ENCODE assay signal across 23 cellular contexts in the genomic region with DNA sequence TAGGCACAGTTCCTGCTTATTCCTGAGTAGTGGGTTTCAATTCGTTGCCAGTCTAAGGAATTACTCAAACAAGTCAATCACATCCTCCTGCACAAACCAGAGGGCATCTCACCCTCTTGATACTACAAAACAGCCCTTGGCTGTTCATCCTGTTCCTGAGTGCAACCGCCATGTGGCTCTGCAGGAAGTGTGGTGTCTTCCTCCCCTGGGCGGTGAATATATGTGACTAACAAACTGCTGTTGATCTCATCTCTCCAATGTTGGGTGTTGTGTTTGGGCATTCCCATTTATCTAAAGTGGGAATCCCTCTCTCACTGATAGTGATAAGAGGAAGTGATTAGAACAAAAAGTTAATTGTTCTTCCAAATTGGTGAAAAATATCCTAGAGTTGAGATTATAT.
"Had no signal": no experiment of that assay in that cellular context is flagged by ENCODE, and none has a peak within 500 bp of the region (broad histone marks: within the 10 kb centered on the region; RNA-seq: fewer than 3 reads in every experiment).

No MANE protein-coding gene starts in this region.

- H3K4me1 ChIP-seq: left lung, tibial artery had no signal

- H3K27ac ChIP-seq: left lung, tibial artery had no signal

- ATAC-seq: activated CD8-positive, alpha-beta T cell treated with anti-CD3 and anti-CD28 coated beads, Interleukin-2, amount 10 ng/mL, durations not matched to agents 7 days and 5 days; activated naive CD8-positive, alpha-beta T cell treated with anti-CD3 and anti-CD28 coated beads, Interleukin-2, amount 50 U/mL, for 24 hours; esophagus mucosa; left lung; mucosa of descending colon; sciatic nerve; stimulated activated effector memory CD8-positive, alpha-beta T cell treated with anti-CD3 and anti-CD28 coated beads, Interleukin-12 subunit alpha, Interleukin-12 subunit beta, amount 100 ng/mL, for 72 hours; stimulated activated naive CD8-positive, alpha-beta T cell treated with anti-CD3 and anti-CD28 coated beads, Interleukin-15, amount 100 ng/mL, for 72 hours; T-helper 17 cell had no signal

- H3K4me1 Mint-ChIP-seq: activated CD4-positive, alpha-beta T cell treated with anti-CD3 and anti-CD28 coated beads, Interleukin-2, amount 10 ng/mL, durations not matched to agents 24 days and 14 days; activated naive CD8-positive, alpha-beta T cell treated with anti-CD3 and anti-CD28 coated beads, Interleukin-2, amount 50 U/mL, for 24 hours; stimulated activated effector memory CD8-positive, alpha-beta T cell treated with anti-CD3 and anti-CD28 coated beads, Interleukin-12 subunit alpha, Interleukin-12 subunit beta, amount 100 ng/mL, for 72 hours; stimulated activated naive CD8-positive, alpha-beta T cell treated with anti-CD3 and anti-CD28 coated beads, Interleukin-15, amount 100 ng/mL, for 72 hours; T-helper 17 cell had no signal

- H3K4me3 ChIP-seq: left lung, mucosa of descending colon, tibial artery had no signal

- H3K9me3 Mint-ChIP-seq: activated CD4-positive, alpha-beta T cell treated with anti-CD3 and anti-CD28 coated beads, Interleukin-2, amount 10 ng/mL, durations not matched to agents 24 days and 14 days; activated naive CD8-positive, alpha-beta T cell treated with anti-CD3 and anti-CD28 coated beads, Interleukin-2, amount 50 U/mL, for 24 hours; activated T-helper 1 cell treated with anti-CD3 and anti-CD28 coated beads, Interleukin-12 subunit alpha, Interleukin-12 subunit beta, Interleukin-2, Interleukin-4 antibody, amounts not matched to agents 30 ng/mL and 10 ng/mL and 1 ng/mL, durations not matched to agents 14 hours and 24 hours and 36 hours; stimulated activated naive CD8-positive, alpha-beta T cell treated with anti-CD3 and anti-CD28 coated beads, Interleukin-15, amount 100 ng/mL, for 72 hours had no signal

- H3K4me3 Mint-ChIP-seq: activated CD4-positive, alpha-beta T cell treated with anti-CD3 and anti-CD28 coated beads, Interleukin-2, amount 10 ng/mL, durations not matched to agents 24 days and 14 days; activated CD8-positive, alpha-beta T cell treated with anti-CD3 and anti-CD28 coated beads, Interleukin-2, amount 10 ng/mL, durations not matched to agents 7 days and 5 days; activated naive CD8-positive, alpha-beta T cell treated with anti-CD3 and anti-CD28 coated beads, Interleukin-2, amount 50 U/mL, for 24 hours; activated T-helper 1 cell treated with anti-CD3 and anti-CD28 coated beads, Interleukin-12 subunit alpha, Interleukin-12 subunit beta, Interleukin-2, Interleukin-4 antibody, amounts not matched to agents 30 ng/mL and 10 ng/mL and 1 ng/mL, durations not matched to agents 14 hours and 24 hours and 36 hours; immature natural killer cell; stimulated activated effector memory CD8-positive, alpha-beta T cell treated with anti-CD3 and anti-CD28 coated beads, Interleukin-12 subunit alpha, Interleukin-12 subunit beta, amount 100 ng/mL, for 72 hours; stimulated activated naive CD8-positive, alpha-beta T cell treated with anti-CD3 and anti-CD28 coated beads, Interleukin-15, amount 100 ng/mL, for 72 hours; T-helper 17 cell had no signal

- H3K36me3 ChIP-seq: left lung, tibial artery had no signal

- FAIRE-seq: small intestine had no signal

- H3K27me3 ChIP-seq: left lung, tibial artery had no signal

- H3K36me3 Mint-ChIP-seq: immature natural killer cell; stimulated activated effector memory CD8-positive, alpha-beta T cell treated with anti-CD3 and anti-CD28 coated beads, Interleukin-12 subunit alpha, Interleukin-12 subunit beta, amount 100 ng/mL, for 72 hours had no signal

- H3K27ac Mint-ChIP-seq: activated CD4-positive, alpha-beta T cell treated with anti-CD3 and anti-CD28 coated beads, Interleukin-2, amount 10 ng/mL, durations not matched to agents 24 days and 14 days; activated CD8-positive, alpha-beta T cell treated with anti-CD3 and anti-CD28 coated beads, Interleukin-2, amount 10 ng/mL, durations not matched to agents 7 days and 5 days; activated naive CD8-positive, alpha-beta T cell treated with anti-CD3 and anti-CD28 coated beads, Interleukin-2, amount 50 U/mL, for 24 hours; activated T-helper 1 cell treated with anti-CD3 and anti-CD28 coated beads, Interleukin-12 subunit alpha, Interleukin-12 subunit beta, Interleukin-2, Interleukin-4 antibody, amounts not matched to agents 30 ng/mL and 10 ng/mL and 1 ng/mL, durations not matched to agents 14 hours and 24 hours and 36 hours; immature natural killer cell; stimulated activated effector memory CD8-positive, alpha-beta T cell treated with anti-CD3 and anti-CD28 coated beads, Interleukin-12 subunit alpha, Interleukin-12 subunit beta, amount 100 ng/mL, for 72 hours; stimulated activated naive CD8-positive, alpha-beta T cell treated with anti-CD3 and anti-CD28 coated beads, Interleukin-15, amount 100 ng/mL, for 72 hours; T-helper 17 cell had no signal

- H3K9me3 ChIP-seq: left lung, mucosa of descending colon, tibial artery had no signal

- H3K27me3 Mint-ChIP-seq: activated CD4-positive, alpha-beta T cell treated with anti-CD3 and anti-CD28 coated beads, Interleukin-2, amount 10 ng/mL, durations not matched to agents 24 days and 14 days; activated naive CD8-positive, alpha-beta T cell treated with anti-CD3 and anti-CD28 coated beads, Interleukin-2, amount 50 U/mL, for 24 hours; stimulated activated naive CD8-positive, alpha-beta T cell treated with anti-CD3 and anti-CD28 coated beads, Interleukin-15, amount 100 ng/mL, for 72 hours; T-helper 17 cell had no signal

- DNase-seq: activated CD4-positive, alpha-beta T cell treated with anti-CD3 and anti-CD28 coated beads, Interleukin-2, amount 10 ng/mL, durations not matched to agents 24 days and 14 days; activated CD8-positive, alpha-beta T cell treated with anti-CD3 and anti-CD28 coated beads, Interleukin-2, amount 10 ng/mL, durations not matched to agents 7 days and 5 days; activated gamma-delta T cell; activated naive CD4-positive, alpha-beta T cell treated with anti-CD3 and anti-CD28 coated beads, Interleukin-2, amount 50 U/mL, for 16 hours; activated naive CD8-positive, alpha-beta T cell treated with anti-CD3 and anti-CD28 coated beads, Interleukin-2, amount 50 U/mL, for 24 hours; cerebellar nuclear complex; cortex of kidney; effector CD4-positive, alpha-beta T cell; foreskin melanocyte; immature natural killer cell; left lung; mucosa of descending colon; occipital lobe; posterior cingulate gyrus; small intestine; stimulated activated CD4-positive, alpha-beta T cell treated with anti-CD3 and anti-CD28 coated beads, Interleukin-2, amount 100 ng/mL, for 24 hours; stimulated activated naive CD8-positive, alpha-beta T cell treated with anti-CD3 and anti-CD28 coated beads, Interleukin-15, amount 100 ng/mL, for 72 hours; T-helper 17 cell; tibial artery had no signal
